Comparison of ENCODE assay signal across 8 cellular contexts in genomic region chr19:3665681-3666544, GRCh38. TPM values are rescaled to one million over a fixed set of nuclear protein-coding genes. Genes with fewer than 3 reads are reported as not detected.
DNase-seq lines count a peak whose midpoint lies in the region; ATAC-seq and TF ChIP-seq lines count a peak whose summit lies in the region.

No MANE protein-coding gene starts in this region.

- no peaks in the 10 kb centered on the region for H3K9me3 ChIP-seq in right lobe of liver

- no peaks in the 10 kb centered on the region for H3K36me3 ChIP-seq in right lobe of liver

- peak; percentile 70 to 88 (median 78) for ATAC-seq in right lobe of liver
- no peak for ATAC-seq in GM21723 (IDR thresholded peaks at IDR 0.05; ENCODE audit: unreplicated experiment)

- intact Hi-C loops in right lobe of liver (cut with DNase I): loop anchor here (5.0 kb wide), 2 partner anchors 36 to 41 kb away; partner anchors contain the start of genes PIP5K1C (in 1 of the 2) and TJP3 (in 1 of the 2)

- H3K27ac ChIP-seq in right lobe of liver: no peak overlapping the region

- H3K4me1 ChIP-seq in right lobe of liver: no peaks in the 10 kb centered on the region

- 7% methylated on average over 5 of the region's 40 CpGs for WGBS in right lobe of liver (ENCODE audit: insufficient coverage, low coverage, low lambda C conversion rate, missing lambda C conversion rate)

- DNase-seq in COLO668 (lab: John Stamatoyannopoulos, UW; ENCODE audit: unreplicated experiment) (peak; percentile 49), HPDE6-E6E7 (ENCODE audit: extremely low spot score) (peak; percentile 37), cardiac fibroblast (ENCODE audit: low read depth in 2 of 2) (peak; percentile 37 to 39), right lobe of liver (peak; percentile 68 to 77 (median 71)), H4 (ENCODE audit: low spot score) (no peak)
- DNase-seq in activated CD4-positive, CD25-positive, alpha-beta regulatory T cell treated with anti-CD3 and anti-CD28 coated beads, Interleukin-2, amount 50 U/mL, for 72 hours: peak; percentile 85
- DNase-seq in stimulated activated CD8-positive, alpha-beta memory T cell treated with anti-CD3 and anti-CD28 coated beads, Interleukin-12 subunit alpha, Interleukin-12 subunit beta, amount 100 ng/mL, for 1 hour (ENCODE audit: low read depth): peak; percentile 67

- no peak overlapping the region for H3K4me3 ChIP-seq in cardiac fibroblast (replicated peaks in 1 of 2; ENCODE audit: low read depth in 2 of 2, low read length in 2 of 2)
- H3K4me3 ChIP-seq in right lobe of liver: no peak overlapping the region

- H3K27me3 ChIP-seq in right lobe of liver: no peaks in the 10 kb centered on the region

- no peak for TF ChIP-seq POLR2A in right lobe of liver (IDR thresholded peaks at IDR 0.05)

- TF ChIP-seq CTCF in cardiac fibroblast (IDR thresholded peaks at IDR 0.05; ENCODE audit: low read depth, low read length) (peak; percentile 85), right lobe of liver (IDR thresholded peaks at IDR 0.05) (peak; percentile 82 to 95 (median 92))

RNA-seq across cellular contexts. Expression of gene PIP5K1C, which starts 34.4 kb away (rescaled TPM):
- total RNA-seq in right lobe of liver: 1 to 10 TPM; 5.3 to 9.8 (median 7.6) TPM
- 5.3 and 6.8 TPM in 2 replicates for total RNA-seq in H4 (2014; rRNA removed; shearing (Covaris generic))

RNA-seq across cellular contexts. Expression of gene CACTIN, which starts 39.3 kb away (rescaled TPM):
- 10 to 100 TPM in 4 of 6 experiments, 1 to 10 TPM in 2; 8.4 to 14.9 (median 10.3) TPM for total RNA-seq in right lobe of liver
- 12.1 and 13.9 TPM in 2 replicates for total RNA-seq in H4 (2014; rRNA removed; shearing (Covaris generic))

RNA-seq across cellular contexts. Expression of gene TJP3, which starts 42.3 kb away (rescaled TPM):
- 10 to 100 TPM in 5 of 6 experiments, 1 to 10 TPM in 1; 7.9 to 27.0 (median 16.5) TPM for total RNA-seq in right lobe of liver
- 1.5 TPM in 1 of 2 replicates, not detected in the other for total RNA-seq in H4 (2014; rRNA removed; shearing (Covaris generic))

RNA-seq across cellular contexts. Expression of gene TBXA2R, which starts 59.2 kb away (rescaled TPM):
- 10 to 100 TPM in 1 of 6 experiments, 1 to 10 TPM in 5; 2.8 to 10.4 (median 4.7) TPM for total RNA-seq in right lobe of liver
- total RNA-seq in H4 (2014; rRNA removed; shearing (Covaris generic)): 1.6 TPM in 1 of 2 replicates, not detected in the other
